Comparison of ENCODE assay signal across 1 cellular context in the genomic region with DNA sequence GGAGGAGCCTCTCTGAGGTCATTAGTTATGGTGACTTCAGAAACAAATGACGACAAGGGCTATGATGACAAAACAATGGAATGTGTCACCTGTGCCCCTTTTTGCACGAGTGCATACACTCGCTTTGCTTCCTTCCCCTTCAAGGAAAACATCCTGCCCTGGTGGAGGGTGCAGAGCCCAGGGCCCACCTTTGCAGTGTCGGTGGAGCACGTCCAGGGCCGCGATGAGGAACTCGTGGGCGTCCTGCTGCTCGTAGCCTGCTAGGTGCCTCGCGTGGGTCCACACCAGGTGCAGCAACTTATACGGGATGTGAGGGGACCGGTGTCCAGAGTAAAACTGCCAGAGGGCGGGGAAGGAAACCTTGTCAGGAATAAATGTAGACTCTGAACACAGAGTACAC.
A peak's percentile ranks its signal among the peaks of the same experiment; 100 is the strongest.
TF ChIP-seq lines count a peak whose summit lies in the region.

No MANE protein-coding gene starts in this region.

TF ChIP-seq in HepG2, 621 proteins besides CTCF, POLR2A, EP300 and RAD21:
- TF ChIP-seq RBM22 (optimal IDR thresholded peaks at IDR 0.05; ENCODE audit: low read length) (peak; percentile 83), AGO2 (optimal IDR thresholded peaks at IDR 0.05; ENCODE audit: low read depth, low read length) (peak; percentile 41), ZNF737 (CRISPR knock-in tag; IDR thresholded peaks at IDR 0.05; ENCODE audit: borderline replicate concordance) (no peak), ZNF333 (CRISPR knock-in tag; IDR thresholded peaks at IDR 0.05; ENCODE audit: borderline replicate concordance) (no peak)
- TF ChIP-seq, protein P1, sequence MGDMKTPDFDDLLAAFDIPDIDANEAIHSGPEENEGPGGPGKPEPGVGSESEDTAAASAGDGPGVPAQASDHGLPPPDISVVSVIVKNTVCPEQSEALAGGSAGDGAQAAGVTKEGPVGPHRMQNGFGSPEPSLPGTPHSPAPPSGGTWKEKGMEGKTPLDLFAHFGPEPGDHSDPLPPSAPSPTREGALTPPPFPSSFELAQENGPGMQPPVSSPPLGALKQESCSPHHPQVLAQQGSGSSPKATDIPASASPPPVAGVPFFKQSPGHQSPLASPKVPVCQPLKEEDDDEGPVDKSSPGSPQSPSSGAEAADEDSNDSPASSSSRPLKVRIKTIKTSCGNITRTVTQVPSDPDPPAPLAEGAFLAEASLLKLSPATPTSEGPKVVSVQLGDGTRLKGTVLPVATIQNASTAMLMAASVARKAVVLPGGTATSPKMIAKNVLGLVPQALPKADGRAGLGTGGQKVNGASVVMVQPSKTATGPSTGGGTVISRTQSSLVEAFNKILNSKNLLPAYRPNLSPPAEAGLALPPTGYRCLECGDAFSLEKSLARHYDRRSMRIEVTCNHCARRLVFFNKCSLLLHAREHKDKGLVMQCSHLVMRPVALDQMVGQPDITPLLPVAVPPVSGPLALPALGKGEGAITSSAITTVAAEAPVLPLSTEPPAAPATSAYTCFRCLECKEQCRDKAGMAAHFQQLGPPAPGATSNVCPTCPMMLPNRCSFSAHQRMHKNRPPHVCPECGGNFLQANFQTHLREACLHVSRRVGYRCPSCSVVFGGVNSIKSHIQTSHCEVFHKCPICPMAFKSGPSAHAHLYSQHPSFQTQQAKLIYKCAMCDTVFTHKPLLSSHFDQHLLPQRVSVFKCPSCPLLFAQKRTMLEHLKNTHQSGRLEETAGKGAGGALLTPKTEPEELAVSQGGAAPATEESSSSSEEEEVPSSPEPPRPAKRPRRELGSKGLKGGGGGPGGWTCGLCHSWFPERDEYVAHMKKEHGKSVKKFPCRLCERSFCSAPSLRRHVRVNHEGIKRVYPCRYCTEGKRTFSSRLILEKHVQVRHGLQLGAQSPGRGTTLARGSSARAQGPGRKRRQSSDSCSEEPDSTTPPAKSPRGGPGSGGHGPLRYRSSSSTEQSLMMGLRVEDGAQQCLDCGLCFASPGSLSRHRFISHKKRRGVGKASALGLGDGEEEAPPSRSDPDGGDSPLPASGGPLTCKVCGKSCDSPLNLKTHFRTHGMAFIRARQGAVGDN (CRISPR knock-in tag; IDR thresholded peaks at IDR 0.05), result 0 out of 2 replicates have a peak, but pooled peaks have one; percentile 12
TF ChIP-seq in HepG2: peak in this region for 3.
